In genomic region chr7:97872025-97872669, GRCh38 we compare ENCODE assay signal across 8 cellular contexts. TPM values are rescaled to one million over a fixed set of nuclear protein-coding genes. Genes with fewer than 3 reads are reported as not detected.
A peak's percentile ranks its signal among the peaks of the same experiment; 100 is the strongest.
DNase-seq lines count a peak whose midpoint lies in the region; ATAC-seq and TF ChIP-seq lines count a peak whose summit lies in the region.

Gene ASNS, minus strand, starts transcription at chr7:97872408. Its CDS starts 3,252 bp downstream, at chr7:97869156.

- CTCF ChIA-PET in PC-3 (lab: Charles Lee), result interaction anchor here (0.6 to 1.1 kb wide), 5 partner anchors 28 to 296 kb away, joined by 3 to 7 read pairs (median 3); no protein-coding TSS in a partner anchor

- H4K20me1 ChIP-seq in PC-3 (ENCODE audit: low read length), result no peaks in the 10 kb centered on the region

- TF ChIP-seq CTCF in PC-3 (conservative IDR thresholded peaks at IDR 0.05; ENCODE audit: low read depth, low read length) (no peak), epithelial cell of proximal tubule (conservative IDR thresholded peaks at IDR 0.05; ENCODE audit: low read depth, low read length) (peak; percentile 28)

- BruUV-seq in PC-3 (replicated peaks; lab: Mats Ljungman, UMichigan), result no TSS peak

- peaks cover 13% of the 10 kb centered on the region; the same call in 1 of the 2 replicates for H3K79me2 ChIP-seq in PC-3 (ENCODE audit: low read length)

- H2AFZ ChIP-seq in PC-3 (ENCODE audit: low read length), result peak within 1 kb of the TSS; percentile 92

- no peaks in the 10 kb centered on the region for H3K27me3 ChIP-seq in PC-3 (ENCODE audit: low read length)

- H3K4me2 ChIP-seq in PC-3 (ENCODE audit: low read length), result peak within 1 kb of the TSS; percentile 96

- ATAC-seq in GM21528 (IDR thresholded peaks at IDR 0.05; ENCODE audit: low FRiP score, unreplicated experiment), result peak; percentile 99
- peak; percentile 97 for ATAC-seq in PC-3

- intact Hi-C loops in PC-3 (cut with micrococcal nuclease), result loop anchor here (1.0 to 5.0 kb wide), 4 partner anchors 57 to 235 kb away; partner anchors contain the start of gene LMTK2

- peak within 1 kb of the TSS; percentile 32 for H3K9ac ChIP-seq in PC-3 (ENCODE audit: low read length)

- no peaks in the 10 kb centered on the region for H3K9me3 ChIP-seq in PC-3 (ENCODE audit: low read length)

- DNase-seq in DMS 273 (lab: John Stamatoyannopoulos, UW; ENCODE audit: unreplicated experiment) (peak; percentile 98), HuH-7.5 (ENCODE audit: low spot score) (peak; percentile 74), PC-3 (peak; percentile 91), activated T-cell treated with anti-CD3 and anti-CD28 coated beads for 48 hours (ENCODE audit: low read depth) (peak; percentile 92), epithelial cell of proximal tubule (ENCODE audit: low read depth) (peak; percentile 42), mucosa of gallbladder (ENCODE audit: low spot score) (peak; percentile 91)
- DNase-seq in stimulated activated CD8-positive, alpha-beta memory T cell treated with anti-CD3 and anti-CD28 coated beads, Interleukin-4, amount 100 ng/mL, for 24 hours (ENCODE audit: low read depth), result peak; percentile 87

- H3K36me3 ChIP-seq in PC-3 (ENCODE audit: low read depth, low read length), result no peaks in the 10 kb centered on the region

- peaks cover 10% of the 10 kb centered on the region for H3K4me1 ChIP-seq in PC-3 (ENCODE audit: insufficient read depth, low read length)

- POLR2A ChIA-PET in PC-3 (lab: Charles Lee; ENCODE audit: unreplicated experiment), result interaction anchor here (0.5 to 0.6 kb wide), 5 partner anchors 65 to 944 kb away, joined by 3 to 6 read pairs (median 4); no protein-coding TSS in a partner anchor

- H3K27ac ChIP-seq in PC-3 (ENCODE audit: low read length), result no peak within 1 kb of the TSS

- H3K4me3 ChIP-seq in PC-3 (ENCODE audit: low read length) (peak within 1 kb of the TSS; percentile 80), epithelial cell of proximal tubule (ENCODE audit: low read depth, low read length) (peak within 1 kb of the TSS; percentile 75)

- no peaks in the 10 kb centered on the region for H3K9me2 ChIP-seq in PC-3 (replicated peaks; ENCODE audit: low read length)

- H3F3A ChIP-seq in PC-3 (ENCODE audit: low read length, unreplicated experiment), result no peaks in the 10 kb centered on the region

RNA-seq across cellular contexts. Expression of gene ASNS, which starts in this region (rescaled TPM):
- 14.9 and 19.5 TPM in 2 replicates for total RNA-seq in PC-3 (2014; rRNA removed)
- 54.0 and 75.9 TPM in 2 replicates for total RNA-seq in epithelial cell of proximal tubule
- 21.1 TPM for total RNA-seq in mucosa of gallbladder

Comparison
In these comparisons a context has a peak if more than half of its experiments do, and no peak if none do; other contexts are left out.
1. DNase-seq: peak in every context shown above with its lines; median percentile 98 in DMS 273; 92 in activated T-cell treated with anti-CD3 and anti-CD28 coated beads for 48 hours; 91 in PC-3; 91 in mucosa of gallbladder; 87 in stimulated activated CD8-positive, alpha-beta memory T cell treated with anti-CD3 and anti-CD28 coated beads, Interleukin-4, amount 100 ng/mL, for 24 hours; 74 in HuH-7.5; 42 in epithelial cell of proximal tubule.